8 cellular contexts compared by ENCODE assay signal in genomic region chr17:2282297-2282873, GRCh38. TPM values are rescaled to one million over a fixed set of nuclear protein-coding genes. Genes with fewer than 3 reads are reported as not detected.
DNase-seq lines count a peak whose midpoint lies in the region; ATAC-seq, FAIRE-seq and TF ChIP-seq lines count a peak whose summit lies in the region.

No MANE protein-coding gene starts in this region.

- peaks cover 79% of the 10 kb centered on the region for H3K36me3 ChIP-seq in DND-41 (ENCODE audit: insufficient read depth, low read length)
- H3K36me3 ChIP-seq in right lobe of liver = peaks cover 0 to 60% (median 16%) of the 10 kb centered on the region in 4 donors
- peaks cover 12 to 88% (median 48%) of the 10 kb centered on the region in 4 donors for H3K36me3 ChIP-seq in upper lobe of left lung

- FAIRE-seq in HTR-8/SVneo (lab: Jason Lieb, UNC) = no peak

- H3K4me2 ChIP-seq in DND-41 (ENCODE audit: insufficient read depth, low read length) = no peak overlapping the region

- peak; percentile 32 for DNase-seq in DND-41
- peak; percentile 63 for DNase-seq in HTR-8/SVneo (ENCODE audit: insufficient read length, low spot score)
- peak; percentile 47 to 50 for DNase-seq in SHP77 (lab: John Stamatoyannopoulos, UW)
- no peak for DNase-seq in coronary artery (ENCODE audit: low spot score)
- no peak for DNase-seq in right lobe of liver
- no peak for DNase-seq in upper lobe of left lung
- DNase-seq in lower leg skin (ENCODE audit: low spot score in 2 of 2) = no peak
- no peak for DNase-seq in stimulated activated CD4-positive, alpha-beta T cell treated with anti-CD3 and anti-CD28 coated beads, Interleukin-4, amount 100 ng/mL, for 4 hours

- TF ChIP-seq CTCF in DND-41 (IDR thresholded peaks at IDR 0.05; ENCODE audit: borderline replicate concordance, extremely low read depth, low read length, poor library complexity, severe bottlenecking) = peak; percentile 85
- peak; percentile 39 for TF ChIP-seq CTCF in coronary artery (IDR thresholded peaks at IDR 0.05)
- TF ChIP-seq CTCF in right lobe of liver (IDR thresholded peaks at IDR 0.05) = peak; percentile 50 to 58 (median 56)
- TF ChIP-seq CTCF in upper lobe of left lung (IDR thresholded peaks at IDR 0.05) = peak; percentile 39 to 59 (median 52)
- no peak for TF ChIP-seq CTCF in lower leg skin (IDR thresholded peaks at IDR 0.05)

- H3K9ac ChIP-seq in DND-41 (ENCODE audit: low read depth, low read length) = no peak overlapping the region

- ATAC-seq in DND-41 (ENCODE audit: insufficient read depth, low read depth) (peak; percentile 74), right lobe of liver (peak; percentile 61 to 71 (median 62)), upper lobe of left lung (ENCODE audit: low FRiP score in 2 of 2) (peak; percentile 46 to 90)

- H4K20me1 ChIP-seq in DND-41 (ENCODE audit: insufficient read depth, low read length) = peaks cover 4% of the 10 kb centered on the region; the same call in 1 of the 2 replicates

- H3K4me3 ChIP-seq in DND-41 (ENCODE audit: low read depth in 1 of 2, low read length in 2 of 2) = no peak overlapping the region
- H3K4me3 ChIP-seq in coronary artery = no peak overlapping the region
- H3K4me3 ChIP-seq in right lobe of liver = no peak overlapping the region
- no peak overlapping the region for H3K4me3 ChIP-seq in upper lobe of left lung
- H3K4me3 ChIP-seq in lower leg skin (ENCODE audit: low read depth, poor library complexity, severe bottlenecking) = no peak overlapping the region

- TF ChIP-seq POLR2A in right lobe of liver (IDR thresholded peaks at IDR 0.05) (no peak), upper lobe of left lung (IDR thresholded peaks at IDR 0.05) (no peak), lower leg skin (IDR thresholded peaks at IDR 0.05) (no peak)

- WGBS in right lobe of liver (ENCODE audit: insufficient coverage, low coverage, low lambda C conversion rate, missing lambda C conversion rate) = 27% methylated on average over 4 of the region's 7 CpGs
- WGBS in upper lobe of left lung, 2 donors = 55 to 59% methylated on average over 7 of the region's 7 CpGs
- WGBS in lower leg skin, 2 donors = 53 to 60% methylated on average over 7 of the region's 7 CpGs

- H3K4me1 ChIP-seq in DND-41 (ENCODE audit: insufficient read depth, low read length) = no peaks in the 10 kb centered on the region
- H3K4me1 ChIP-seq in right lobe of liver = no peaks in the 10 kb centered on the region
- H3K4me1 ChIP-seq in upper lobe of left lung = peaks cover 0 to 4% (median 0%) of the 10 kb centered on the region in 4 donors

- H3K27me3 ChIP-seq in DND-41 (ENCODE audit: insufficient read depth, low read length, poor library complexity) (no peaks in the 10 kb centered on the region), right lobe of liver (no peaks in the 10 kb centered on the region), upper lobe of left lung (no peaks in the 10 kb centered on the region)

- H3K27ac ChIP-seq in DND-41 (ENCODE audit: low read length) (no peak overlapping the region; the same call in 1 of the 2 replicates), coronary artery (no peak overlapping the region), right lobe of liver (no peak overlapping the region), upper lobe of left lung (no peak overlapping the region)

- H3K9me3 ChIP-seq in DND-41 (ENCODE audit: insufficient read depth, low read length, severe bottlenecking) = no peaks in the 10 kb centered on the region
- H3K9me3 ChIP-seq in right lobe of liver = no peaks in the 10 kb centered on the region
- H3K9me3 ChIP-seq in upper lobe of left lung = no peaks in the 10 kb centered on the region

- intact Hi-C loops in right lobe of liver (cut with DNase I) = no loop called here
- intact Hi-C loops in lower leg skin (cut with DNase I; ENCODE audit: low total_unique reads) = no loop called here

- TF ChIP-seq EP300 in upper lobe of left lung (IDR thresholded peaks at IDR 0.05) = no peak

- H2AFZ ChIP-seq in DND-41 (ENCODE audit: low read depth, low read length) = no peak overlapping the region

- peaks cover 4% of the 10 kb centered on the region for H3K79me2 ChIP-seq in DND-41 (ENCODE audit: insufficient read depth, low read length)

RNA-seq across cellular contexts. Expression of gene SMG6, which starts 21.2 kb away (rescaled TPM):
- total RNA-seq in right lobe of liver (10 to 100 TPM in 1 of 6 experiments, 1 to 10 TPM in 5; 7.4 to 10.4 (median 8.9) TPM), upper lobe of left lung (100 to 1,000 TPM in 1 of 6 donors, 10 to 100 TPM in 5; 29.9 to 126 (median 30.5) TPM), lower leg skin (10 to 100 TPM; 22.5 to 54.6 (median 29.5) TPM)

RNA-seq across cellular contexts. Expression of gene SRR, which starts 21.4 kb away (rescaled TPM):
- 10 to 100 TPM in 1 of 6 experiments, 1 to 10 TPM in 5; 2.7 to 10.9 (median 5.9) TPM for total RNA-seq in right lobe of liver
- 10 to 100 TPM in 2 of 6 donors, 1 to 10 TPM in 4; 5.9 to 13.0 (median 8.5) TPM for total RNA-seq in upper lobe of left lung
- total RNA-seq in lower leg skin = 10 to 100 TPM in 3 of 4 donors, 1 to 10 TPM in 1; 1.4 to 14.4 (median 12.9) TPM

RNA-seq across cellular contexts. Expression of gene TSR1, which starts 53.9 kb away (rescaled TPM):
- total RNA-seq in right lobe of liver (10 to 100 TPM in 5 of 6 experiments, 1 to 10 TPM in 1; 9.7 to 26.2 (median 13.1) TPM), upper lobe of left lung (10 to 100 TPM; 15.8 to 52.4 (median 23.6) TPM), lower leg skin (10 to 100 TPM; 40.0 to 48.0 (median 44.5) TPM)

RNA-seq across cellular contexts. Expression of gene SGSM2, which starts 54.9 kb away (rescaled TPM):
- total RNA-seq in right lobe of liver = 10 to 100 TPM in 4 of 6 experiments, 1 to 10 TPM in 2; 6.0 to 17.2 (median 13.2) TPM
- total RNA-seq in upper lobe of left lung = 100 to 1,000 TPM in 2 of 6 donors, 10 to 100 TPM in 4; 53.1 to 313 (median 60.1) TPM
- total RNA-seq in lower leg skin = 10 to 100 TPM; 42.6 to 97.1 (median 56.5) TPM

Comparison
In these comparisons a context has a peak if more than half of its experiments do, and no peak if none do; other contexts are left out.
1. DNase-seq: peak in DND-41 (single experiment), HTR-8/SVneo (single experiment) and SHP77 (2 of 2); none in coronary artery (single experiment), right lobe of liver (0 of 3), upper lobe of left lung (0 of 2), lower leg skin (0 of 2) and stimulated activated CD4-positive, alpha-beta T cell treated with anti-CD3 and anti-CD28 coated beads, Interleukin-4, amount 100 ng/mL, for 4 hours (0 of 2).
2. CTCF ChIP-seq: peak in DND-41 (single experiment), coronary artery (single experiment), right lobe of liver (4 of 4) and upper lobe of left lung (6 of 6); none in lower leg skin (0 of 3).
3. Peak in every context shown above with its lines, with median percentiles within 50 percentile points of each other: ATAC-seq.